In the genomic region with DNA sequence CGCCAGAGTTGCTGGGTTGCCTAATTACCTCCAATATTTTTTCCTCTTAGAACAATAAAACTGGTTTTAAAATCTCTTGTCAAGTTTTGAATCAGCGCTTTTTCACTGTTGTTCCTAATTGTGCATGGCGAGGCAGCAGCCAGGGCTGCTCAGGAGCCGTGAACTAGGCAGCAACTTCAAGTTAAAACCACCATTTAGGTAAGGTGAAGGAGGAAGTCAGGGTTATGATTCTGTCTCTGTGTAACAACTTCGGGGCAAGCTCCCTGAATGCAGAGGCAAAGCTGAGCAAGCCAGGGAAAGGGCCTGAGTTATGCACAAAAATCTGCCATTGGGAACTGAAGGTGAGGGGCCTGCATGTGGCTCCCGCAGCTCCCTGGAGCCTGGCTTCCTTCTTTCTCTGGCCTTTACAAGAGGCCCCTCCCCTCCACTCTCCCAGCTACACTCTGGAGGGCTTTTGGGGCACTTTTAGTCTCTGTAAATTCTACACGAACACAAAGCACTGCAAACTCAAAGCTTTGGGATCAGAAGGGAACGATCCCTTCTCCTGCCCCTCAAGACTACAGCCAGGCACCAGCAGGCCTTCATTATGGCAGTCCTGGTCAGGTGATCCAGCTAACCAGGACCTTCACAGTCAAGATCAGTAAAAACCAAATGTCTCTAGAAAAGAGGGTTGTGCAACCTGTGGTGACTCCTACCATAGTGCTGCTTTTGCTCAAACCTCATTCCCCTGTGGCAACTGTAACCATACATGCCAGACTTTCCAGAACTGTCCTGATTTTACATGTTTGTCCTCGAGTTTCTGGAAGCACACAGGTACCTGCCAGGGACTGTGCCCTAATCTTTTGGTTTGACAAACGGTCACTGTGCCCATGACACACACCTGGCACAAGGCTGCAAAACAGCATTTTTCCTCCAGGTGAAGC, we compare ENCODE assay signal across 8 cellular contexts.
DNase-seq lines count a peak whose midpoint lies in the region; ATAC-seq and TF ChIP-seq lines count a peak whose summit lies in the region.

No MANE protein-coding gene starts in this region.

- TF ChIP-seq POLR2A in prostate gland (IDR thresholded peaks at IDR 0.05) = no peak
- TF ChIP-seq POLR2A in lower leg skin (IDR thresholded peaks at IDR 0.05) = no peak

- intact Hi-C loops in prostate gland (cut with DNase I) = loop anchor here (2.0 kb wide), 1 partner anchor 24 kb away; a partner anchor contains a TSS
- intact Hi-C loops in lower leg skin (cut with DNase I; ENCODE audit: low total_unique reads) = no loop called here

- H3K27ac ChIP-seq in prostate gland = peak overlapping the region; percentile 98

- TF ChIP-seq CTCF in prostate gland (IDR thresholded peaks at IDR 0.05) = no peak
- TF ChIP-seq CTCF in lower leg skin (IDR thresholded peaks at IDR 0.05) = no peak

- H3K4me3 ChIP-seq in prostate gland (no peak overlapping the region), lower leg skin (ENCODE audit: low read depth, poor library complexity, severe bottlenecking) (no peak overlapping the region)

- whole genome bisulfite sequencing in prostate gland = 38% methylated on average over 10 of the region's 10 CpGs
- 33 to 41% methylated on average over 10 of the region's 10 CpGs for WGBS in lower leg skin, 2 donors

- DNase-seq in GM03348 (ENCODE audit: low spot score) (peak; percentile 68), RPMI7951 (ENCODE audit: low read depth) (peak; percentile 53), prostate gland (ENCODE audit: low spot score) (peak; percentile 63), kidney glomerular epithelial cell (lab: John Stamatoyannopoulos, UW) (no peak), lower leg skin (ENCODE audit: low spot score in 2 of 2) (no peak), NK-92 (lab: John Stamatoyannopoulos, UW; ENCODE audit: unreplicated experiment) (no peak)

- H3K27me3 ChIP-seq in prostate gland (replicated peaks; ENCODE audit: insufficient read depth) = no peaks in the 10 kb centered on the region

- H3K4me1 ChIP-seq in prostate gland (replicated peaks) = peaks cover 25% of the 10 kb centered on the region

- ATAC-seq in esophagus mucosa (peak; percentile 55), HG03039 (IDR thresholded peaks at IDR 0.05; ENCODE audit: unreplicated experiment) (no peak)

- no peaks in the 10 kb centered on the region for H3K9me3 ChIP-seq in prostate gland

- no peaks in the 10 kb centered on the region for H3K36me3 ChIP-seq in prostate gland

Comparison
In these comparisons a context has a peak if more than half of its experiments do, and no peak if none do; other contexts are left out.
1. DNase-seq: peak in GM03348 (single experiment), RPMI7951 (single experiment) and prostate gland (single experiment); none in kidney glomerular epithelial cell (single experiment), lower leg skin (0 of 2) and NK-92 (single experiment).